ENCODE assay signal across 12 cellular contexts in genomic region chr14:32703246-32703645, GRCh38.
DNase-seq lines count a peak whose midpoint lies in the region; ATAC-seq, FAIRE-seq and TF ChIP-seq lines count a peak whose summit lies in the region.
"Had no signal": no experiment of that assay in that cellular context is flagged by ENCODE, and none has a peak within 500 bp of the region (broad histone marks: within the 10 kb centered on the region; RNA-seq: fewer than 3 reads in every experiment).

No MANE protein-coding gene starts in this region.

- H3K79me1 ChIP-seq in trophoblast cell (ENCODE audit: low read length): no peaks in the 10 kb centered on the region

- peaks cover 0 to 2% of the 10 kb centered on the region in 2 donors for H3K4me1 ChIP-seq in kidney (ENCODE audit: control insufficient read depth in 1 of 2, insufficient read depth in 1 of 2, low read depth in 1 of 2, low read length in 2 of 2)
- peaks cover 2 to 4% of the 10 kb centered on the region in 2 experiments for H3K4me1 ChIP-seq in trophoblast cell (ENCODE audit: control insufficient read depth in 1 of 2, insufficient read depth in 2 of 2, low read length in 2 of 2)

- no peak overlapping the region for H3K23ac ChIP-seq in trophoblast cell (ENCODE audit: low read length)

- no peaks in the 10 kb centered on the region for H3K36me3 ChIP-seq in kidney (ENCODE audit: control insufficient read depth in 1 of 2, insufficient read depth in 2 of 2, low read length in 2 of 2)
- no peaks in the 10 kb centered on the region for H3K36me3 ChIP-seq in trophoblast cell (ENCODE audit: control insufficient read depth in 1 of 2, insufficient read depth in 2 of 2, low read length in 2 of 2)

- no peaks in the 10 kb centered on the region for H3K79me2 ChIP-seq in trophoblast cell (ENCODE audit: control insufficient read depth, insufficient read depth, low read length, poor library complexity)

- H4K12ac ChIP-seq in trophoblast cell (ENCODE audit: low read depth, low read length): no peak overlapping the region

- peak overlapping the region in 1 of 2 donors; percentile 21 for H3K9ac ChIP-seq in kidney (ENCODE audit: low read length in 2 of 2)
- H3K9ac ChIP-seq in trophoblast cell (ENCODE audit: low read length): no peak overlapping the region

- no peak for ATAC-seq in GM19023 (IDR thresholded peaks at IDR 0.05; ENCODE audit: unreplicated experiment)

- H3K18ac ChIP-seq in trophoblast cell (ENCODE audit: low read length): no peak overlapping the region

- DNase-seq in AG10803 (ENCODE audit: low read depth): peak; percentile 66
- DNase-seq in caudate nucleus (lab: John Stamatoyannopoulos, UW): peak in 12 of 61 donors; percentile 7 to 77 (median 33)
- no peak for DNase-seq in kidney
- peak; percentile 87 for DNase-seq in pons (ENCODE audit: low spot score)
- DNase-seq in trophoblast cell: no peak
- no peak for DNase-seq in NAMALWA (ENCODE audit: low spot score)
- DNase-seq in stimulated activated CD4-positive, alpha-beta T cell treated with anti-CD3 and anti-CD28 coated beads, Interleukin-2, amount 100 ng/mL, for 48 hours: no peak
- DNase-seq: activated gamma-delta T cell treated with Interleukin-2 at 50 U/mL for 16 hours, NCI-H1930 had no signal

- H3K9me3 ChIP-seq in kidney (ENCODE audit: control insufficient read depth in 1 of 2, low read length in 2 of 2) (no peaks in the 10 kb centered on the region), trophoblast cell (ENCODE audit: insufficient read depth, low read depth, low read length) (no peaks in the 10 kb centered on the region)

- no peak overlapping the region; the same call in 1 of the 2 replicates for H3K4me3 ChIP-seq in AG10803 (ENCODE audit: low read length)
- no peak overlapping the region for H3K4me3 ChIP-seq in kidney (ENCODE audit: low read length in 2 of 2)
- H3K4me3 ChIP-seq in trophoblast cell (ENCODE audit: low read depth, low read length): no peak overlapping the region

- H2BK120ac ChIP-seq in trophoblast cell (ENCODE audit: insufficient read depth, low read length, poor library complexity): no peak overlapping the region

- H2AFZ ChIP-seq in trophoblast cell (ENCODE audit: insufficient read depth, low read length, poor library complexity): no peak overlapping the region

- no peak overlapping the region for H2BK12ac ChIP-seq in trophoblast cell (ENCODE audit: low read length)

- no peak overlapping the region for H3K4ac ChIP-seq in trophoblast cell (ENCODE audit: low read depth, low read length)

- no peak overlapping the region for H3K4me2 ChIP-seq in trophoblast cell (ENCODE audit: low read length)

- peak overlapping the region; percentile 94 for H3K27ac ChIP-seq in caudate nucleus (ENCODE audit: low read depth, low read length)
- H3K27ac ChIP-seq in kidney (ENCODE audit: low read depth in 2 of 2, low read length in 2 of 2): peak overlapping the region; percentile 26 to 56
- no peak overlapping the region for H3K27ac ChIP-seq in trophoblast cell (ENCODE audit: low read depth, low read length)

- no peak overlapping the region for H2AK5ac ChIP-seq in trophoblast cell (ENCODE audit: low read length)

- H3K27me3 ChIP-seq in trophoblast cell (ENCODE audit: insufficient read depth, low read length): no peaks in the 10 kb centered on the region

- TF ChIP-seq CTCF in AG10803 (conservative IDR thresholded peaks at IDR 0.05; ENCODE audit: low read length) (no peak), kidney (IDR thresholded peaks at IDR 0.05; ENCODE audit: borderline replicate concordance, extremely low read depth, insufficient read depth) (no peak)

- no CpG with 5 or more reads among the region's 4 CpGs for WGBS in trophoblast cell (ENCODE audit: extremely low coverage, insufficient coverage, insufficient read length)

- no peak overlapping the region for H4K91ac ChIP-seq in trophoblast cell (ENCODE audit: low read depth, low read length)

- no peak overlapping the region for H2BK5ac ChIP-seq in trophoblast cell (ENCODE audit: low read depth, low read length, poor library complexity)

- H4K8ac ChIP-seq in trophoblast cell (ENCODE audit: low read depth, low read length): no peak overlapping the region

- intact Hi-C loops in kidney (cut with DNase I): no loop called here

- no peak overlapping the region for H3K14ac ChIP-seq in trophoblast cell (ENCODE audit: low read length)

- FAIRE-seq in kidney (lab: Jason Lieb, UNC): no peak
- FAIRE-seq: frontal cortex, RCC 7860 had no signal

Comparison
In these comparisons a context has a peak if more than half of its experiments do, and no peak if none do; other contexts are left out.
1. DNase-seq: peak in AG10803 (single experiment) and pons (single experiment); none in kidney (single experiment), trophoblast cell (0 of 2), NAMALWA (single experiment) and stimulated activated CD4-positive, alpha-beta T cell treated with anti-CD3 and anti-CD28 coated beads, Interleukin-2, amount 100 ng/mL, for 48 hours (0 of 2).